ENCODE assay signal across 13 cellular contexts in genomic region chr7:33771422-33771821, GRCh38.
A peak's percentile ranks its signal among the peaks of the same experiment; 100 is the strongest.
DNase-seq lines count a peak whose midpoint lies in the region; ATAC-seq and TF ChIP-seq lines count a peak whose summit lies in the region.
"Had no signal": no experiment of that assay in that cellular context is flagged by ENCODE, and none has a peak within 500 bp of the region (broad histone marks: within the 10 kb centered on the region; RNA-seq: fewer than 3 reads in every experiment).

No MANE protein-coding gene starts in this region.

- H3K4me3 ChIP-seq in fibroblast of the aortic adventitia (ENCODE audit: low read depth, low read length) (no peak overlapping the region), gastrocnemius medialis (no peak overlapping the region), esophagus muscularis mucosa (no peak overlapping the region)
- no peak overlapping the region for H3K4me3 ChIP-seq in effector memory CD4-positive, alpha-beta T cell (ENCODE audit: insufficient read depth, low read depth, low read length, poor library complexity, severe bottlenecking)
- H3K4me3 ChIP-seq: A549, GM23338 had no signal

- DNase-seq in fibroblast of the aortic adventitia (ENCODE audit: low read depth) (peak; percentile 49), gastrocnemius medialis (no peak), esophagus muscularis mucosa (ENCODE audit: extremely low spot score) (no peak)
- no peak for DNase-seq in effector memory CD4-positive, alpha-beta T cell
- DNase-seq: Caco-2; CD8-positive, alpha-beta T cell; DND-41; GDM1; H7 had no signal

- no peak for TF ChIP-seq EP300 in esophagus muscularis mucosa (IDR thresholded peaks at IDR 0.05)

- H3K4me1 ChIP-seq in gastrocnemius medialis (peaks cover 0 to 10% of the 10 kb centered on the region in 2 donors), esophagus muscularis mucosa (peaks cover 0 to 4% (median 0%) of the 10 kb centered on the region in 4 donors)
- H3K4me1 ChIP-seq in effector memory CD4-positive, alpha-beta T cell (ENCODE audit: control insufficient read depth, insufficient read depth, low read length, poor library complexity, severe bottlenecking), result no peaks in the 10 kb centered on the region
- H3K4me1 ChIP-seq: A549, Caco-2 had no signal

- H3K36me3 ChIP-seq in gastrocnemius medialis, result no peaks in the 10 kb centered on the region
- H3K36me3 ChIP-seq in effector memory CD4-positive, alpha-beta T cell (ENCODE audit: control insufficient read depth, insufficient read depth, low read length), result no peaks in the 10 kb centered on the region
- H3K36me3 ChIP-seq in esophagus muscularis mucosa, result no peaks in the 10 kb centered on the region

- WGBS in esophagus muscularis mucosa, result 96% methylated on average over 3 of the region's 3 CpGs

- H3K27ac ChIP-seq in gastrocnemius medialis, result no peak overlapping the region
- no peak overlapping the region for H3K27ac ChIP-seq in effector memory CD4-positive, alpha-beta T cell (ENCODE audit: insufficient read depth, low read length, poor library complexity, severe bottlenecking)
- no peak overlapping the region for H3K27ac ChIP-seq in esophagus muscularis mucosa (replicated peaks in 1 of 4)
- H3K27ac ChIP-seq: A549 had no signal

- peak; percentile 22 for ATAC-seq in esophagus mucosa
- peak; percentile 56 to 73 for ATAC-seq in gastrocnemius medialis
- ATAC-seq in HG03039 (IDR thresholded peaks at IDR 0.05; ENCODE audit: unreplicated experiment), result no peak
- ATAC-seq: A549; CD8-positive, alpha-beta T cell; GM23338 had no signal

- intact Hi-C loops in gastrocnemius medialis (cut with DNase I; ENCODE audit: low total_unique reads) (no loop called here), esophagus muscularis mucosa (cut with DNase I) (no loop called here)

- TF ChIP-seq POLR2A in gastrocnemius medialis (IDR thresholded peaks at IDR 0.05) (no peak), esophagus muscularis mucosa (IDR thresholded peaks at IDR 0.05; ENCODE audit: low read depth) (no peak)

- H3K27me3 ChIP-seq in gastrocnemius medialis (no peaks in the 10 kb centered on the region), esophagus muscularis mucosa (no peaks in the 10 kb centered on the region)
- H3K27me3 ChIP-seq in effector memory CD4-positive, alpha-beta T cell (replicated peaks; ENCODE audit: control insufficient read depth, insufficient read depth, low read length, poor library complexity, severe bottlenecking), result no peaks in the 10 kb centered on the region

- in situ Hi-C loops in gastrocnemius medialis (cut with MboI; ENCODE audit: low sequenced_read_pairs in 4 of 4), result no loop called here

- no peaks in the 10 kb centered on the region for H3K9me3 ChIP-seq in gastrocnemius medialis
- no peaks in the 10 kb centered on the region for H3K9me3 ChIP-seq in effector memory CD4-positive, alpha-beta T cell (ENCODE audit: control insufficient read depth, low read length)
- no peaks in the 10 kb centered on the region for H3K9me3 ChIP-seq in esophagus muscularis mucosa
- H3K9me3 ChIP-seq: A549, Caco-2 had no signal

- TF ChIP-seq CTCF in fibroblast of the aortic adventitia (IDR thresholded peaks at IDR 0.05; ENCODE audit: insufficient read depth, low read length) (no peak), gastrocnemius medialis (IDR thresholded peaks at IDR 0.05 in 4 of 5, conservative IDR thresholded peaks at IDR 0.05 in 1 of 5) (no peak), esophagus muscularis mucosa (IDR thresholded peaks at IDR 0.05) (no peak)
